Comparison of ENCODE assay signal across 11 cellular contexts in the genomic region with DNA sequence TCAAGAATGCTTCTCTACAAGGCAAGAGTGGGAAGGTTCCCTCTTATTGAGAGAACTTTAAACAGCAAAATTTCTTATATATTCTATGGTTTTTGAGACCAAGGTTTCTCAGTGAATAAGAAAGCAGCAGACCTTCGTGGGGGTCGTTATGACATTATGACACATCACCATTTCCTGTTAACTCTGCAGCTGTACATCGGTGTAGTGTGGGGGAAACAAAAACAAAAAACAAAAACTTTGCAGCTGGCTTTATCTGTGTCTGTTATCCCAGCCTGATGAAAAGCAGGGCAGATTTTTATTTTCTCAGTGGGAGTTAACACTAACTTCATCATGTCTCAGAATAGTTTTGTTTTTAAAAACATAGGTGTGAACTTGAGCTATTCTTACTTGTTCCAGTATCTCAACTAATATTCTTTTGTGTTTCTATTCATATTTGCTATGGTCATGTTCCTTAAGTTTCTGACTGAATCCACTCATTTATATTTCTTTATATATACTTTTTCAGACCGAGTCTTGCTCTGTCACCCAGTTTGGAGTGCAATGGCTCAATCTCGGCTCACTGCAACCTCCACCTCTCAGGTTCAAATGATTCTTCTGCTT. TPM values are rescaled to one million over a fixed set of nuclear protein-coding genes. Genes with fewer than 3 reads are reported as not detected.
DNase-seq lines count a peak whose midpoint lies in the region; ATAC-seq, FAIRE-seq and TF ChIP-seq lines count a peak whose summit lies in the region.
"Had no signal": no experiment of that assay in that cellular context is flagged by ENCODE, and none has a peak within 500 bp of the region (broad histone marks: within the 10 kb centered on the region; RNA-seq: fewer than 3 reads in every experiment).

No MANE protein-coding gene starts in this region.

- peak overlapping the region; percentile 31 to 46; a peak in 1 of 5 replicates for H3K4me3 Mint-ChIP-seq in H9
- peak overlapping the region; percentile 100 for H3K4me3 Mint-ChIP-seq in activated CD4-positive, alpha-beta memory T cell treated with anti-CD3 and anti-CD28 coated beads, Interleukin-2, amount 10 ng/mL, durations not matched to agents 7 days and 5 days

- H3K79me2 ChIP-seq in ACC112 (ENCODE audit: control insufficient read depth, insufficient read depth, low read length, unreplicated experiment) (peaks cover 51% of the 10 kb centered on the region), H9 (ENCODE audit: insufficient read depth, low read length) (peaks cover 25% of the 10 kb centered on the region; the same call in 1 of the 2 replicates)

- WGBS in H9 (ENCODE audit: extremely low coverage, insufficient read length, low lambda C conversion rate): no CpG with 5 or more reads among the region's 5 CpGs

- no peaks in the 10 kb centered on the region for H4K20me1 ChIP-seq in H9 (ENCODE audit: control insufficient read depth, insufficient read depth, insufficient read length)

- POLR2A ChIA-PET in activated CD4-positive, alpha-beta memory T cell treated with anti-CD3 and anti-CD28 coated beads, Interleukin-2, amount 10 ng/mL, durations not matched to agents 7 days and 5 days (lab: Charles Lee): interaction anchor here (1.1 to 9.2 kb wide), 8 partner anchors 10 to 530 kb away, joined by 3 to 219 read pairs (median 6); a partner anchor contains a TSS

- CTCF ChIA-PET in activated CD4-positive, alpha-beta memory T cell treated with anti-CD3 and anti-CD28 coated beads, Interleukin-2, amount 10 ng/mL, durations not matched to agents 7 days and 5 days (lab: Charles Lee): interaction anchor here (0.9 to 5.0 kb wide), 4 partner anchors 10 to 72 kb away, joined by 3 to 32 read pairs (median 8); no protein-coding TSS in a partner anchor

- no peaks in the 10 kb centered on the region; a peak in 1 of 5 replicates for H3K9me3 Mint-ChIP-seq in H9
- no peaks in the 10 kb centered on the region for H3K9me3 Mint-ChIP-seq in activated CD4-positive, alpha-beta memory T cell treated with anti-CD3 and anti-CD28 coated beads, Interleukin-2, amount 10 ng/mL, durations not matched to agents 7 days and 5 days

- H2BK15ac ChIP-seq in H9 (ENCODE audit: low read depth, low read length): no peak overlapping the region

- H3K27ac ChIP-seq in ACC112 (ENCODE audit: low read depth, low read length) (peak overlapping the region; percentile 31), H9 (ENCODE audit: insufficient read length, low read depth, low read length) (no peak overlapping the region)
- H3K27ac ChIP-seq: epithelial cell of prostate had no signal

- no peak overlapping the region for H2BK5ac ChIP-seq in H9 (ENCODE audit: insufficient read length, low read length)

- FAIRE-seq in H54 (lab: Jason Lieb, UNC): no peak

- no peak overlapping the region for H2AK5ac ChIP-seq in H9 (ENCODE audit: insufficient read length, low read length)

- H3K9ac ChIP-seq in H9 (ENCODE audit: extremely low read depth, insufficient read length, low read length): no peak overlapping the region

- H3K23me2 ChIP-seq in H9 (ENCODE audit: insufficient read length, low read depth, low read length, poor library complexity, severe bottlenecking): peaks cover 12% of the 10 kb centered on the region

- H3K4me1 ChIP-seq in ACC112 (ENCODE audit: control insufficient read depth, insufficient read depth, low read length, unreplicated experiment) (peaks cover 26% of the 10 kb centered on the region), H9 (ENCODE audit: insufficient read depth, low read length) (peaks cover 3% of the 10 kb centered on the region; the same call in 1 of the 2 replicates)

- peaks cover 10 to 34% (median 24%) of the 10 kb centered on the region in 3 experiments; a peak in 5 of 7 replicates for H3K36me3 Mint-ChIP-seq in H9 (ENCODE audit: insufficient read depth in 1 of 3, low read depth in 3 of 3)
- H3K36me3 Mint-ChIP-seq in activated CD4-positive, alpha-beta memory T cell treated with anti-CD3 and anti-CD28 coated beads, Interleukin-2, amount 10 ng/mL, durations not matched to agents 7 days and 5 days (ENCODE audit: low read depth): peaks cover 39% of the 10 kb centered on the region

- H4K8ac ChIP-seq in H9 (replicated peaks; ENCODE audit: insufficient read length, low read depth, low read length): no peak overlapping the region

- H3K14ac ChIP-seq in H9 (ENCODE audit: insufficient read depth, low read length): no peak overlapping the region

- no peak for TF ChIP-seq CTCF in H9 (conservative IDR thresholded peaks at IDR 0.05)

- H3K56ac ChIP-seq in H9 (ENCODE audit: insufficient read length, low read depth, low read length): no peak overlapping the region

- no peak for TF ChIP-seq POLR2A in H54 (IDR thresholded peaks at IDR 0.05; ENCODE audit: low read depth, low read length)

- no peak overlapping the region for H3K27ac Mint-ChIP-seq in H9
- peak overlapping the region; percentile 100 for H3K27ac Mint-ChIP-seq in activated CD4-positive, alpha-beta memory T cell treated with anti-CD3 and anti-CD28 coated beads, Interleukin-2, amount 10 ng/mL, durations not matched to agents 7 days and 5 days

- H3K18ac ChIP-seq in H9 (ENCODE audit: insufficient read length, low read depth, low read length): no peak overlapping the region

- H2BK120ac ChIP-seq in H9 (ENCODE audit: low read depth, low read length, poor library complexity, severe bottlenecking): no peak overlapping the region

- H3K4ac ChIP-seq in H9 (ENCODE audit: low read depth, low read length): no peak overlapping the region

- no peak overlapping the region for H3K4me2 ChIP-seq in H9 (ENCODE audit: insufficient read depth, insufficient read length, low read length)

- H3K27me3 ChIP-seq in ACC112 (ENCODE audit: insufficient read depth, low read length) (no peaks in the 10 kb centered on the region), H9 (ENCODE audit: insufficient read depth, low read length) (no peaks in the 10 kb centered on the region)

- H4K91ac ChIP-seq in H9 (ENCODE audit: insufficient read length, low read depth, low read length): no peak overlapping the region

- H3K9me3 ChIP-seq in H9 (ENCODE audit: control insufficient read depth, low read depth, low read length): no peaks in the 10 kb centered on the region

- H2BK12ac ChIP-seq in H9 (ENCODE audit: insufficient read length, low read depth, low read length): no peak overlapping the region

- H3K27me3 Mint-ChIP-seq in H9 (ENCODE audit: low read depth): no peaks in the 10 kb centered on the region; the same call in 1 of the 2 replicates
- no peaks in the 10 kb centered on the region for H3K27me3 Mint-ChIP-seq in activated CD4-positive, alpha-beta memory T cell treated with anti-CD3 and anti-CD28 coated beads, Interleukin-2, amount 10 ng/mL, durations not matched to agents 7 days and 5 days

- no peak overlapping the region for H3K23ac ChIP-seq in H9 (ENCODE audit: insufficient read length, low read depth, low read length)

- H3K4me1 Mint-ChIP-seq in H9: peaks cover 16 to 19% of the 10 kb centered on the region in 2 experiments
- H3K4me1 Mint-ChIP-seq in activated CD4-positive, alpha-beta memory T cell treated with anti-CD3 and anti-CD28 coated beads, Interleukin-2, amount 10 ng/mL, durations not matched to agents 7 days and 5 days: peaks cover 62% of the 10 kb centered on the region

- DNase-seq in H9: no peak
- no peak for DNase-seq in activated CD4-positive, alpha-beta memory T cell treated with anti-CD3 and anti-CD28 coated beads, Interleukin-2, amount 10 ng/mL, durations not matched to agents 7 days and 5 days
- DNase-seq in iris pigment epithelial cell (ENCODE audit: low read depth): peak; percentile 61
- no peak for DNase-seq in H54 (ENCODE audit: insufficient read length, low spot score)
- no peak for DNase-seq in NOMO-1 treated with dmso at 0.1 percent for 144 hours (lab: John Stamatoyannopoulos, UW; ENCODE audit: unreplicated experiment)
- DNase-seq in activated CD4-positive, CD25-positive, alpha-beta regulatory T cell treated with anti-CD3 and anti-CD28 coated beads, Interleukin-2, amount 50 U/mL, for 72 hours: no peak
- DNase-seq: COR-L47, NCI-H1048 had no signal

- H2AFZ ChIP-seq in ACC112 (ENCODE audit: low read length, unreplicated experiment) (no peak overlapping the region), H9 (ENCODE audit: low read length) (no peak overlapping the region)

- H2BK20ac ChIP-seq in H9 (ENCODE audit: low read depth, low read length, poor library complexity, severe bottlenecking): no peak overlapping the region

- peak overlapping the region; percentile 84 for H3K4me3 ChIP-seq in ACC112 (ENCODE audit: low read depth, low read length)

- no peak overlapping the region for H4K5ac ChIP-seq in H9 (ENCODE audit: insufficient read length, low read depth, low read length)

- H3K36me3 ChIP-seq in ACC112 (ENCODE audit: insufficient read depth, low read length): peaks cover 7% of the 10 kb centered on the region

- no peak for ATAC-seq in HG03354 (IDR thresholded peaks at IDR 0.05; ENCODE audit: poor library complexity, severe bottlenecking, unreplicated experiment)

- H3K79me1 ChIP-seq in H9 (ENCODE audit: insufficient read depth, low read depth, low read length, poor library complexity, severe bottlenecking): peaks cover 4% of the 10 kb centered on the region

- H3T11ph ChIP-seq in H9 (ENCODE audit: low read length): no peak overlapping the region

RNA-seq across cellular contexts. Expression of a gene that starts 2.1 kb away (rescaled TPM):
- 20.5 and 21.7 TPM in 2 replicates for total RNA-seq in H9 (2021)
- 10 to 100 TPM; 19.8 to 20.1 TPM for total RNA-seq in activated CD4-positive, alpha-beta memory T cell treated with anti-CD3 and anti-CD28 coated beads, Interleukin-2, amount 10 ng/mL, durations not matched to agents 7 days and 5 days

RNA-seq across cellular contexts. Expression of a gene that starts 56.0 kb away (rescaled TPM):
- total RNA-seq in H9 (2021): 16.3 and 16.9 TPM in 2 replicates
- not detected for total RNA-seq in activated CD4-positive, alpha-beta memory T cell treated with anti-CD3 and anti-CD28 coated beads, Interleukin-2, amount 10 ng/mL, durations not matched to agents 7 days and 5 days

Comparison
In these comparisons a context has a peak if more than half of its experiments do, and no peak if none do; other contexts are left out.
1. RNA of a gene that starts 56.0 kb away (total RNA-seq): 16.3 to 16.9 TPM in H9; not detected in activated CD4-positive, alpha-beta memory T cell treated with anti-CD3 and anti-CD28 coated beads, Interleukin-2, amount 10 ng/mL, durations not matched to agents 7 days and 5 days; every median in the first group is over 10 times any median in the second.